Comparison of ENCODE assay signal across 19 cellular contexts in genomic region chr14:58667900-58668299, GRCh38. TPM values are rescaled to one million over a fixed set of nuclear protein-coding genes. Genes with fewer than 3 reads are reported as not detected.
"Had no signal": no experiment of that assay in that cellular context is flagged by ENCODE, and none has a peak within 500 bp of the region (broad histone marks: within the 10 kb centered on the region; RNA-seq: fewer than 3 reads in every experiment).

No MANE protein-coding gene starts in this region.

- H3K4me3 ChIP-seq: esophagus squamous epithelium, gastroesophageal sphincter, left lung, lower lobe of right lung, ovary, right atrium auricular region, sigmoid colon, skin epidermis, testis, tibial nerve had no signal

- H3K27me3 ChIP-seq: gastroesophageal sphincter, left lung, ovary, right atrium auricular region, sigmoid colon, testis, tibial nerve had no signal

- H3K36me3 ChIP-seq: esophagus squamous epithelium, gastroesophageal sphincter, left lung, lower lobe of right lung, ovary, right atrium auricular region, sigmoid colon, tibial nerve had no signal

- H3K27ac ChIP-seq: esophagus squamous epithelium, gastroesophageal sphincter, left lung, lower lobe of right lung, ovary, sigmoid colon, skin epidermis, testis, tibial nerve had no signal

- H3K4me1 ChIP-seq: esophagus squamous epithelium, left lung, lower lobe of right lung, sigmoid colon, testis had no signal

- H3K9me3 ChIP-seq: esophagus squamous epithelium, gastroesophageal sphincter, left lung, lower lobe of right lung, ovary, right atrium auricular region, sigmoid colon, testis, tibial nerve had no signal

- DNase-seq: effector memory CD8-positive, alpha-beta T cell; esophagus squamous epithelium; glutamatergic neuron; immature natural killer cell; left lung; lower lobe of right lung; natural killer cell; nucleus accumbens; ovary; sigmoid colon; stimulated activated CD4-positive, alpha-beta T cell treated with anti-CD3 and anti-CD28 coated beads, Interleukin-2, amount 100 ng/mL, for 24 hours; stimulated activated CD4-positive, alpha-beta T cell treated with anti-CD3 and anti-CD28 coated beads, Interleukin-4, amount 100 ng/mL, for 4 hours; stimulated activated naive B cell treated with anti-CD40 and anti-IgM and Interleukin-4, amounts not matched to agents 10 μg/mL and 1 μg/mL and 100 μg/mL, for 72 hours; stimulated activated naive CD8-positive, alpha-beta T cell treated with anti-CD3 and anti-CD28 coated beads, Interleukin-15, amount 100 ng/mL, for 72 hours; testis had no signal

RNA-seq across cellular contexts. Expression of gene DACT1, which starts 30.1 kb away (rescaled TPM):
- polyA plus RNA-seq: immature natural killer cell had no signal
